Comparison of ENCODE assay signal across 21 cellular contexts in genomic region chr15:33116218-33116617, GRCh38.
"Had no signal": no experiment of that assay in that cellular context is flagged by ENCODE, and none has a peak within 500 bp of the region (broad histone marks: within the 10 kb centered on the region; RNA-seq: fewer than 3 reads in every experiment).

No MANE protein-coding gene starts in this region.

- H3K9me3 ChIP-seq: colonic mucosa, esophagus muscularis mucosa, pancreas, right lobe of liver, stomach, thyroid gland, vagina had no signal

- H3K27me3 ChIP-seq: colonic mucosa, esophagus muscularis mucosa, pancreas, right lobe of liver, stomach, thyroid gland, vagina had no signal

- H3K27ac ChIP-seq: colonic mucosa, pancreas, right lobe of liver, stomach, thyroid gland, vagina had no signal

- H3K4me1 ChIP-seq: colonic mucosa, pancreas, right lobe of liver, stomach, thyroid gland, vagina had no signal

- H3K36me3 ChIP-seq: colonic mucosa, esophagus muscularis mucosa, pancreas, right lobe of liver, stomach, thyroid gland, vagina had no signal

- H3K4me3 ChIP-seq: colonic mucosa, esophagus muscularis mucosa, pancreas, right lobe of liver, smooth muscle cell, stomach, thyroid gland, vagina had no signal

- DNase-seq: colonic mucosa; dermis blood vessel endothelial cell; effector memory CD4-positive, alpha-beta T cell; foreskin melanocyte; hypothalamus; mesenchymal stem cell; naive thymus-derived CD4-positive, alpha-beta T cell; nephron progenitor cell; nucleus accumbens; pancreas; retina; right lobe of liver; stimulated activated CD4-positive, alpha-beta T cell treated with anti-CD3 and anti-CD28 coated beads, Interleukin-12 subunit alpha, Interleukin-12 subunit beta, amount 100 ng/mL, for 4 hours; stimulated activated CD4-positive, alpha-beta T cell treated with anti-CD3 and anti-CD28 coated beads, Interleukin-1b, Interleukin-23, amount 100 ng/mL, for 48 hours; stimulated activated CD4-positive, alpha-beta T cell treated with anti-CD3 and anti-CD28 coated beads, Interleukin-4, amount 100 ng/mL, for 1 hour; stimulated activated naive CD4-positive, alpha-beta T cell treated with Interleukin-2 at 50 U/mL for 16 hours; stomach; thyroid gland had no signal

- H3K4me2 ChIP-seq: smooth muscle cell had no signal
